In the genomic region with DNA sequence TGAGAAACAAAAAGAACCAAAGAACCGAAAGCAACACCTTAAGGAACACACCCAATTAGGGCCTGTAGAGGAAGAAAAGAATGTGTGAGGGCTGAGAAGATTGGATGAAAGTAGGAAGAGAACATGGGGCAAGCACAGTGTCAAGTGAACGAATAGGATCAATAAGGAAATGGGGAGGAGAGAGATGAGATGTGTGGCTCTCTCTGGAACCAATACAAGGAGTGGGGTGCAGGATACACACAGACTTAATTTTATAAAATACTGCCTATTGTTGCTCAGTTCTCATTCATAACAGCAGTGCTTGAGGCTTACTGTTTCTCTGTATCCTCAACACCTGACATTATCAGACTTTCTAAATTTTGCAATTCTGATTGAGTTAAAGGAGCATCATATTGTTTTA, we compare ENCODE assay signal across 11 cellular contexts.
"Had no signal": no experiment of that assay in that cellular context is flagged by ENCODE, and none has a peak within 500 bp of the region (broad histone marks: within the 10 kb centered on the region; RNA-seq: fewer than 3 reads in every experiment).

No MANE protein-coding gene starts in this region.

- FAIRE-seq: H1, H54 had no signal

- H3K27ac Mint-ChIP-seq: GM23338, H9, HFFc6 had no signal

- H2AFZ ChIP-seq: GM23248, GM23338 had no signal

- ATAC-seq: GM23338, HCT116 had no signal

- H3K4me3 Mint-ChIP-seq: GM23338, H9, HFFc6 had no signal

- H3K9me3 Mint-ChIP-seq: HFFc6 had no signal

- H3K9ac ChIP-seq: GM23248 had no signal

- H3K4me2 ChIP-seq: GM23338 had no signal

- H3K4me1 ChIP-seq: HAP-1 had no signal

- H3K9me3 ChIP-seq: HAP-1 had no signal

- H3K36me3 ChIP-seq: HAP-1 had no signal

- H3K27ac ChIP-seq: GM23248 had no signal

- H3K4me3 ChIP-seq: GM23248, GM23338, HAP-1 had no signal

- DNase-seq: GM23248, GOT3, H7, H9, HCEC 1CT, HFFc6 had no signal
